Comparison of ENCODE assay signal across 8 cellular contexts in genomic region chr19:22533761-22534160, GRCh38.
"Had no signal": no experiment of that assay in that cellular context is flagged by ENCODE, and none has a peak within 500 bp of the region (broad histone marks: within the 10 kb centered on the region; RNA-seq: fewer than 3 reads in every experiment).

No MANE protein-coding gene starts in this region.

- H3K27ac Mint-ChIP-seq: GM23338, H9, HFFc6, IgD-negative memory B cell had no signal

- H3K4me3 ChIP-seq: GM23338 had no signal

- H3K36me3 Mint-ChIP-seq: IgD-negative memory B cell had no signal

- H3K4me2 ChIP-seq: GM23338 had no signal

- ATAC-seq: GM23338, HepG2 had no signal

- H2AFZ ChIP-seq: GM23338 had no signal

- H3K27ac ChIP-seq: HL-60 had no signal

- H3K4me3 Mint-ChIP-seq: GM23338, H9, HFFc6, IgD-negative memory B cell had no signal

- H3K27me3 Mint-ChIP-seq: IgD-negative memory B cell had no signal

- DNase-seq: H9, HCEC 1CT, HFFc6, KG1 had no signal

- H3K4me1 Mint-ChIP-seq: GM23338, H9, IgD-negative memory B cell had no signal
